ENCODE assay signal across 18 cellular contexts in the genomic region with DNA sequence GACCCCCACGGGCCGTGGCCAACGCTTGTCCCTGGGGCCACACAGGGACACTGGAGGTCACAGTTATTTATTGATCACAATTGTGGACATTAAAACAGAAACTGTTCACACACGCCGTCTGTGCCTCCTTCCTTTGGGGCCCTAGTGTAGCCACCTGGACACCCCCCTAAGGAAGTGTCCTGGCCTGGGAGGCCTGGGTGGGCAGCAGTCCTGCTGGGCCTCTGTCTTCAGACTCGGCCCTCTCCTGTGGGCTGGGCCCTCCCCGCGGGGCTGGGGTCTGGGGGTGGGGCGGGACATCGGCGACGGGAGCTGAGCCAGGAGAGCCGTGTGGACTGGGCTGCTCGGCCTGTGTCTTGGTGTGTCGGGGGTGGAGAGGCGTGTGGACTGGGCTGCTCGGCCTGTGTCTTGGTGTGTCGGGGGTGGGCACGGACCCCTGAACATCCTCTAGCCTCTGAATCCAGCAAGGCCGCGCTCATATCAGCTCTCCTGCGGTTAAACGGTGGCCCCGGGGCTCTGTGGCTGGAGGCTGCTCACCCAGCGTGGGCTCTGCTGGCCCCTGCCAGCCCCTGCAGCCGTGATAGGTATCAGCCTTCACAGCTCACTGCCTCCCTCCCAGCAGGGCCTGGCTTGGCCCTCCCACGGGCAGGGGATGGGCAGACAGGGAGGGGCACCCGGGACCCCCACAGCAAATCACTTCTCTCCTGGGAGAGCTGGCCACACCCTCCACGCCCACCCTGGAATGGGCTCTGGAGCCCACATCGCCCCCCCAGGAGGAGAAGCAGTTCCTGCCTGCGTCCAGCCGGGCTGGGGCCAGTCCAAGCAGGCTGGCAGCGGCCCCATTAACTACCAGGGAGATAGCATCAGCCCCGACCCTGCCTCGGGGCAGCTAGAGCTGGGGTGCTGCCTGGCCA. TPM values are rescaled to one million over a fixed set of nuclear protein-coding genes. Genes with fewer than 3 reads are reported as not detected.
DNase-seq lines count a peak whose midpoint lies in the region; ATAC-seq, FAIRE-seq and TF ChIP-seq lines count a peak whose summit lies in the region.
"Had no signal": no experiment of that assay in that cellular context is flagged by ENCODE, and none has a peak within 500 bp of the region (broad histone marks: within the 10 kb centered on the region; RNA-seq: fewer than 3 reads in every experiment).

No MANE protein-coding gene starts in this region.

- H2BK20ac ChIP-seq in H1 (ENCODE audit: low read length), result no peak overlapping the region

- peaks cover 0 to 5% of the 10 kb centered on the region in 2 experiments; a peak in 1 of 4 replicates for H3K79me2 ChIP-seq in H1 (ENCODE audit: control insufficient read depth in 1 of 2, insufficient read depth in 2 of 2, low read length in 2 of 2)

- no peak overlapping the region; a peak in 1 of 4 replicates for H3K4me2 ChIP-seq in H1 (ENCODE audit: insufficient read depth in 1 of 2, low read depth in 2 of 2, low read length in 2 of 2)

- H2AK5ac ChIP-seq in H1 (ENCODE audit: low read depth, low read length), result no peak overlapping the region

- POLR2A ChIA-PET in H1 (lab: Charles Lee; ENCODE audit: partially characterized antibody), result interaction anchor here (1.5 to 7.9 kb wide), 5 partner anchors 8 to 16 kb away, joined by 4 to 58 read pairs (median 7); no protein-coding TSS in a partner anchor

- H3K4ac ChIP-seq in H1 (replicated peaks; ENCODE audit: insufficient read length, low read depth, low read length), result peak overlapping the region; percentile 53

- H3K27ac ChIP-seq in H1 (ENCODE audit: low read depth, low read length), result no peak overlapping the region
- H3K27ac ChIP-seq in tibial nerve, result no peak overlapping the region

- CTCF ChIA-PET in H1 (lab: Charles Lee; ENCODE audit: partially characterized antibody), result interaction anchor here (0.6 to 2.3 kb wide), 6 partner anchors 9 to 1334 kb away, joined by 3 to 14 read pairs (median 4); no protein-coding TSS in a partner anchor

- H2BK12ac ChIP-seq in H1 (ENCODE audit: low read depth, low read length), result peak overlapping the region; percentile 39; the same call in 1 of the 2 replicates

- peak; percentile 54 for DNase-seq in ELF-1 (ENCODE audit: low read depth, low spot score)
- peak; percentile 46 for DNase-seq in NCI-H69 (lab: John Stamatoyannopoulos, UW)
- no peak for DNase-seq in H1 (ENCODE audit: low read depth in 1 of 2, low spot score in 2 of 2)
- DNase-seq in renal cortical epithelial cell (ENCODE audit: low read depth), result peak; percentile 55
- DNase-seq in NCI-H128 (lab: John Stamatoyannopoulos, UW; ENCODE audit: unreplicated experiment), result no peak
- no peak for DNase-seq in tibial nerve (ENCODE audit: low spot score in 2 of 2)
- DNase-seq: activated CD8-positive, alpha-beta memory T cell treated with anti-CD3 and anti-CD28 coated beads, Interleukin-2, amount 10 ng/mL, durations not matched to agents 7 days and 5 days; activated naive CD4-positive, alpha-beta T cell treated with anti-CD3 and anti-CD28 coated beads, Interleukin-2, amount 10 ng/mL, durations not matched to agents 7 days and 5 days; caudate nucleus; GDM1; KBM-7; NCI-H1694; NCI-H510A treated with DMSO at 0.1 percent for 48 hours; SHP77 treated with DMSO at 0.1 percent for 48 hours; stimulated activated CD4-positive, alpha-beta T cell treated with anti-CD3 and anti-CD28 coated beads, Interleukin-4, amount 100 ng/mL, for 1 hour had no signal

- no peak overlapping the region; a peak in 1 of 7 replicates for H3K9ac ChIP-seq in H1 (replicated peaks in 1 of 4; ENCODE audit: extremely low read depth in 1 of 4, low read depth in 3 of 4, low read length in 3 of 4)

- H3K36me3 ChIP-seq in H1 (ENCODE audit: control insufficient read depth in 2 of 4, insufficient read depth in 4 of 4, low read length in 3 of 4) (no peaks in the 10 kb centered on the region), tibial nerve (no peaks in the 10 kb centered on the region)

- peaks cover 0 to 27% (median 12%) of the 10 kb centered on the region in 4 experiments; a peak in 5 of 7 replicates for H3K4me1 ChIP-seq in H1 (replicated peaks in 1 of 4; ENCODE audit: control insufficient read depth in 3 of 4, insufficient read depth in 4 of 4, low read length in 3 of 4)
- H3K4me1 ChIP-seq in tibial nerve, result peaks cover 0 to 55% (median 28%) of the 10 kb centered on the region in 4 donors

- no peak overlapping the region for H2BK120ac ChIP-seq in H1 (replicated peaks; ENCODE audit: low read depth, low read length)

- TF ChIP-seq EP300 in H1 (IDR thresholded peaks at IDR 0.05; ENCODE audit: borderline replicate concordance in 1 of 2, low read depth in 2 of 2, low read length in 2 of 2) (no peak), tibial nerve (IDR thresholded peaks at IDR 0.05) (no peak)

- TF ChIP-seq POLR2A in H1 (IDR thresholded peaks at IDR 0.05; ENCODE audit: control extremely low read depth in 1 of 2, low read depth in 2 of 2, low read length in 2 of 2) (no peak), tibial nerve (IDR thresholded peaks at IDR 0.05) (no peak)

- no peak overlapping the region for H4K91ac ChIP-seq in H1 (replicated peaks; ENCODE audit: insufficient read length, low read length)

- H3K4me3 ChIP-seq in H1 (ENCODE audit: extremely low read depth in 1 of 4, insufficient read depth in 2 of 4, low read depth in 3 of 4, low read length in 4 of 4) (no peak overlapping the region), tibial nerve (no peak overlapping the region)

- H2BK15ac ChIP-seq in H1 (ENCODE audit: low read length), result no peak overlapping the region; the same call in 1 of the 2 replicates

- H3K56ac ChIP-seq in H1 (replicated peaks; ENCODE audit: insufficient read length, low read depth, low read length), result no peak overlapping the region

- H3K27me3 ChIP-seq in H1 (replicated peaks in 1 of 4; ENCODE audit: control insufficient read depth in 3 of 4, extremely low read depth in 1 of 4, insufficient read depth in 3 of 4, low read length in 3 of 4) (peaks cover 10 to 13% (median 12%) of the 10 kb centered on the region in 4 experiments; a peak in 6 of 7 replicates), tibial nerve (peaks cover 0 to 30% of the 10 kb centered on the region in 2 donors)

- H4K8ac ChIP-seq in H1 (ENCODE audit: extremely low read depth, insufficient read depth, low read length), result peak overlapping the region; percentile 25; the same call in 1 of the 2 replicates

- no peak overlapping the region for H4K5ac ChIP-seq in H1 (ENCODE audit: insufficient read length, low read depth, low read length)

- no peak overlapping the region for H3K14ac ChIP-seq in H1 (ENCODE audit: insufficient read length)

- peaks cover 12% of the 10 kb centered on the region for H3K23me2 ChIP-seq in H1 (ENCODE audit: low read depth, low read length)

- no peak overlapping the region for H2BK5ac ChIP-seq in H1 (ENCODE audit: low read depth, low read length)

- no peaks in the 10 kb centered on the region; the same call in 1 of the 2 replicates for H3K79me1 ChIP-seq in H1 (ENCODE audit: low read depth, low read length)

- no peak overlapping the region for H3K18ac ChIP-seq in H1 (ENCODE audit: extremely low read depth, low read length)

- H2AFZ ChIP-seq in H1 (ENCODE audit: low read length), result no peak overlapping the region

- no peak for ATAC-seq in HG02588 (IDR thresholded peaks at IDR 0.05; ENCODE audit: unreplicated experiment)

- 85% methylated on average over 33 of the region's 35 CpGs; no CpG with 5 or more reads in 1 of the 2 experiments for WGBS in H1 (ENCODE audit: extremely low coverage in 1 of 2, insufficient coverage in 1 of 2, insufficient read length in 1 of 2, insufficient replicate concordance in 2 of 2, low coverage in 1 of 2, low lambda C conversion rate in 2 of 2, missing lambda C conversion rate in 1 of 2), 2 experiments
- whole genome bisulfite sequencing in tibial nerve, 2 donors, result 37 to 40% methylated on average over 21 to 25 of the region's 35 CpGs

- no peak for TF ChIP-seq RAD21 in H1 (IDR thresholded peaks at IDR 0.05 in 1 of 2, conservative IDR thresholded peaks at IDR 0.05 in 1 of 2; ENCODE audit: low read depth in 2 of 2, low read length in 2 of 2)

- H3K23ac ChIP-seq in H1 (ENCODE audit: insufficient read length), result no peak overlapping the region

- no peak for TF ChIP-seq CTCF in H1 (IDR thresholded peaks at IDR 0.05; ENCODE audit: control extremely low read depth in 1 of 3, insufficient read depth in 1 of 3, low read depth in 1 of 3, low read length in 3 of 3)
- no peak for TF ChIP-seq CTCF in tibial nerve (IDR thresholded peaks at IDR 0.05)

- no peaks in the 10 kb centered on the region for H3K9me3 ChIP-seq in H1 (ENCODE audit: insufficient read depth in 2 of 2, low read depth in 1 of 2, low read length in 1 of 2)
- no peaks in the 10 kb centered on the region for H3K9me3 ChIP-seq in tibial nerve

- no peak for FAIRE-seq in H1 (lab: Jason Lieb, UNC)
- FAIRE-seq: endometrium, keratinocyte had no signal

- H4K20me1 ChIP-seq in H1 (replicated peaks in 1 of 2; ENCODE audit: control insufficient read depth in 1 of 2, insufficient read depth in 2 of 2, low read length in 2 of 2), result peaks cover 0 to 3% of the 10 kb centered on the region in 2 experiments

RNA-seq across cellular contexts. Expression of a gene that starts 1.1 kb away (rescaled TPM):
- 0.75 and 0.76 TPM in 2 replicates for total RNA-seq in H1 (2021; fragmentation: NEBNext Ultra II Directional; extraction: Animal tissue kit (Norgen Biotek cat#: 25700))
- polyA plus RNA-seq in H1 (2011; rRNA removed), result 0.60 and 0.72 TPM in 2 replicates
- 0.78 TPM for polyA plus RNA-seq in H1 (2011; cell fraction: cytosol; rRNA removed)
- polyA plus RNA-seq in H1 (2011; cell fraction: nucleus; rRNA removed), result 1.7 TPM
- 0.56 to 0.72 TPM (median 0.63 TPM) in 4 replicates for polyA plus RNA-seq in H1 (2012, experiment 1 of 2)
- 0.76 TPM for polyA plus RNA-seq in H1 (2012, experiment 2 of 2)
- polyA plus RNA-seq in H1 (2013, experiment 1 of 2), result 0.26 TPM
- 0.33 TPM for polyA plus RNA-seq in H1 (2013, experiment 2 of 2)
- polyA minus RNA-seq in H1 (2011; rRNA and poly(A)+ RNA removed), result 0.09 and 0.20 TPM in 2 replicates
- not detected for polyA minus RNA-seq in H1 (2011; cell fraction: cytosol; rRNA and poly(A)+ RNA removed)
- polyA minus RNA-seq in H1 (2011; cell fraction: nucleus; rRNA and poly(A)+ RNA removed), result 1.5 TPM
- total RNA-seq in renal cortical epithelial cell (0.85 TPM in 1 of 2 replicates, not detected in the other), tibial nerve (1 to 10 TPM in 3 of 4 donors, under 1 TPM in 1; 0.98 to 5.2 (median 1.9) TPM)

RNA-seq across cellular contexts. Expression of a gene that starts 4.1 kb away (rescaled TPM):
- total RNA-seq in H1 (2021; fragmentation: NEBNext Ultra II Directional; extraction: Animal tissue kit (Norgen Biotek cat#: 25700)), result 34.2 and 36.0 TPM in 2 replicates
- 49.2 and 80.4 TPM in 2 replicates for polyA plus RNA-seq in H1 (2011; rRNA removed)
- 56.8 TPM for polyA plus RNA-seq in H1 (2011; cell fraction: cytosol; rRNA removed)
- polyA plus RNA-seq in H1 (2011; cell fraction: nucleus; rRNA removed), result 283 TPM
- polyA plus RNA-seq in H1 (2012, experiment 1 of 2), result 20.8 to 38.5 TPM (median 33.9 TPM) in 4 replicates
- polyA plus RNA-seq in H1 (2012, experiment 2 of 2), result 26.0 TPM
- polyA plus RNA-seq in H1 (2013, experiment 1 of 2), result 24.1 TPM
- polyA plus RNA-seq in H1 (2013, experiment 2 of 2), result 22.7 TPM
- 30.5 and 36.4 TPM in 2 replicates for polyA minus RNA-seq in H1 (2011; rRNA and poly(A)+ RNA removed)
- polyA minus RNA-seq in H1 (2011; cell fraction: cytosol; rRNA and poly(A)+ RNA removed), result 24.4 TPM
- polyA minus RNA-seq in H1 (2011; cell fraction: nucleus; rRNA and poly(A)+ RNA removed), result 73.6 TPM
- total RNA-seq in renal cortical epithelial cell (30.9 and 68.5 TPM in 2 replicates), tibial nerve (10 to 100 TPM; 49.2 to 89.6 (median 71.8) TPM)

RNA-seq across cellular contexts. Expression of a gene that starts 5.5 kb away (rescaled TPM):
- total RNA-seq in H1 (2021; fragmentation: NEBNext Ultra II Directional; extraction: Animal tissue kit (Norgen Biotek cat#: 25700)), result 0.50 and 0.61 TPM in 2 replicates
- polyA plus RNA-seq in H1 (2011; rRNA removed), result 0.38 and 0.52 TPM in 2 replicates
- 0.44 TPM for polyA plus RNA-seq in H1 (2011; cell fraction: cytosol; rRNA removed)
- polyA plus RNA-seq in H1 (2011; cell fraction: nucleus; rRNA removed), result 1.3 TPM
- 0.21 to 0.55 TPM (median 0.41 TPM) in 4 replicates for polyA plus RNA-seq in H1 (2012, experiment 1 of 2)
- 0.25 TPM for polyA plus RNA-seq in H1 (2012, experiment 2 of 2)
- 0.45 TPM for polyA plus RNA-seq in H1 (2013, experiment 1 of 2)
- 0.53 TPM for polyA plus RNA-seq in H1 (2013, experiment 2 of 2)
- polyA minus RNA-seq in H1 (2011; rRNA and poly(A)+ RNA removed), result 0.10 TPM in 1 of 2 replicates, not detected in the other
- polyA minus RNA-seq in H1 (2011; cell fraction: cytosol; rRNA and poly(A)+ RNA removed), result 0.51 TPM
- 0.30 TPM for polyA minus RNA-seq in H1 (2011; cell fraction: nucleus; rRNA and poly(A)+ RNA removed)
- total RNA-seq in renal cortical epithelial cell, result 0.05 TPM in 1 of 2 replicates, not detected in the other
- not detected for total RNA-seq in tibial nerve
- total RNA-seq: activated CD8-positive, alpha-beta memory T cell treated with anti-CD3 and anti-CD28 coated beads, Interleukin-2, amount 10 ng/mL, durations not matched to agents 7 days and 5 days had no signal
- polyA plus RNA-seq: keratinocyte had no signal

RNA-seq across cellular contexts. Expression of a gene that starts 24.2 kb away (rescaled TPM):
- total RNA-seq in H1 (2021; fragmentation: NEBNext Ultra II Directional; extraction: Animal tissue kit (Norgen Biotek cat#: 25700)), result 15.6 and 17.8 TPM in 2 replicates
- polyA plus RNA-seq in H1 (2011; rRNA removed), result 13.9 and 18.6 TPM in 2 replicates
- 14.4 TPM for polyA plus RNA-seq in H1 (2011; cell fraction: cytosol; rRNA removed)
- polyA plus RNA-seq in H1 (2011; cell fraction: nucleus; rRNA removed), result 23.9 TPM
- polyA plus RNA-seq in H1 (2012, experiment 1 of 2), result 11.4 to 19.2 TPM (median 15.6 TPM) in 4 replicates
- 13.6 TPM for polyA plus RNA-seq in H1 (2012, experiment 2 of 2)
- polyA plus RNA-seq in H1 (2013, experiment 1 of 2), result 11.3 TPM
- 11.7 TPM for polyA plus RNA-seq in H1 (2013, experiment 2 of 2)
- 5.9 and 6.8 TPM in 2 replicates for polyA minus RNA-seq in H1 (2011; rRNA and poly(A)+ RNA removed)
- 8.4 TPM for polyA minus RNA-seq in H1 (2011; cell fraction: cytosol; rRNA and poly(A)+ RNA removed)
- 8.9 TPM for polyA minus RNA-seq in H1 (2011; cell fraction: nucleus; rRNA and poly(A)+ RNA removed)
- total RNA-seq in renal cortical epithelial cell, result 8.0 and 12.1 TPM in 2 replicates
- 10 to 100 TPM; 21.1 to 30.6 (median 27.5) TPM for total RNA-seq in tibial nerve

RNA-seq across cellular contexts. Expression of a gene that starts 38.2 kb away (rescaled TPM):
- total RNA-seq in H1 (2021; fragmentation: NEBNext Ultra II Directional; extraction: Animal tissue kit (Norgen Biotek cat#: 25700)), result 74.6 and 76.9 TPM in 2 replicates
- 38.9 and 68.4 TPM in 2 replicates for polyA plus RNA-seq in H1 (2011; rRNA removed)
- 40.1 TPM for polyA plus RNA-seq in H1 (2011; cell fraction: cytosol; rRNA removed)
- 97.9 TPM for polyA plus RNA-seq in H1 (2011; cell fraction: nucleus; rRNA removed)
- 28.0 to 47.8 TPM (median 43.1 TPM) in 4 replicates for polyA plus RNA-seq in H1 (2012, experiment 1 of 2)
- polyA plus RNA-seq in H1 (2012, experiment 2 of 2), result 29.7 TPM
- polyA plus RNA-seq in H1 (2013, experiment 1 of 2), result 37.4 TPM
- polyA plus RNA-seq in H1 (2013, experiment 2 of 2), result 36.4 TPM
- polyA minus RNA-seq in H1 (2011; rRNA and poly(A)+ RNA removed), result 13.1 and 15.2 TPM in 2 replicates
- 74.6 TPM for polyA minus RNA-seq in H1 (2011; cell fraction: cytosol; rRNA and poly(A)+ RNA removed)
- 33.7 TPM for polyA minus RNA-seq in H1 (2011; cell fraction: nucleus; rRNA and poly(A)+ RNA removed)
- total RNA-seq in renal cortical epithelial cell, result 41.7 and 82.0 TPM in 2 replicates
- 10 to 100 TPM; 19.0 to 91.5 (median 52.5) TPM for total RNA-seq in tibial nerve

Comparison
In these comparisons a context has a peak if more than half of its experiments do, and no peak if none do; other contexts are left out.
1. DNase-seq: peak in ELF-1 (single experiment), NCI-H69 (single experiment) and renal cortical epithelial cell (single experiment); none in H1 (0 of 2), NCI-H128 (single experiment) and tibial nerve (0 of 2).